Comparison of ENCODE assay signal across 8 cellular contexts in genomic region chr2:32591669-32592463, GRCh38. TPM values are rescaled to one million over a fixed set of nuclear protein-coding genes. Genes with fewer than 3 reads are reported as not detected.
DNase-seq lines count a peak whose midpoint lies in the region; ATAC-seq and TF ChIP-seq lines count a peak whose summit lies in the region.

No MANE protein-coding gene starts in this region.

- DNase-seq in CD14-positive monocyte (ENCODE audit: low spot score) (no peak), amniotic epithelial cell (ENCODE audit: low read depth) (peak; percentile 29), NCI-H510A treated with DMSO at 0.1 percent for 48 hours (lab: John Stamatoyannopoulos, UW) (no peak), NCI-H2227 (lab: John Stamatoyannopoulos, UW; ENCODE audit: unreplicated experiment) (no peak), medulla oblongata (ENCODE audit: extremely low spot score) (no peak), midbrain (lab: John Stamatoyannopoulos, UW) (no peak)

- H3K9me3 Mint-ChIP-seq in CD14-positive monocyte, result no peaks in the 10 kb centered on the region

- no peak for TF ChIP-seq CTCF in CD14-positive monocyte (IDR thresholded peaks at IDR 0.05)

- peaks cover 15 to 18% of the 10 kb centered on the region in 2 donors for H3K36me3 Mint-ChIP-seq in CD14-positive monocyte

- intact Hi-C loops in CD14-positive monocyte (cut with micrococcal nuclease), result no loop called here

- peaks cover 21% of the 10 kb centered on the region for H3K4me1 Mint-ChIP-seq in CD14-positive monocyte

- H3K27ac Mint-ChIP-seq in CD14-positive monocyte, result peak overlapping the region; percentile 48 to 86 (median 81)

- no peak overlapping the region for H3K4me3 Mint-ChIP-seq in CD14-positive monocyte

- H3K27me3 Mint-ChIP-seq in CD14-positive monocyte (ENCODE audit: low read depth in 3 of 3), result no peaks in the 10 kb centered on the region

- ATAC-seq in GM19324 (IDR thresholded peaks at IDR 0.05; ENCODE audit: low FRiP score, unreplicated experiment) (peak; percentile 50), HG03571 (IDR thresholded peaks at IDR 0.05; ENCODE audit: unreplicated experiment) (peak; percentile 71)

RNA-seq across cellular contexts. Expression of gene TTC27, which starts 36.0 kb away (rescaled TPM):
- 1 to 10 TPM; 4.0 to 4.8 TPM for polyA plus RNA-seq in CD14-positive monocyte
